Comparison of ENCODE assay signal across 8 cellular contexts in genomic region chr11:85647604-85648299, GRCh38. TPM values are rescaled to one million over a fixed set of nuclear protein-coding genes. Genes with fewer than 3 reads are reported as not detected.
A peak's percentile ranks its signal among the peaks of the same experiment; 100 is the strongest.
DNase-seq lines count a peak whose midpoint lies in the region; ATAC-seq and TF ChIP-seq lines count a peak whose summit lies in the region.

Gene TMEM126A (plus strand): TSS chr11:85647967. CDS start chr11:85650256, 2,289 bp downstream.

- no peaks in the 10 kb centered on the region for H3K9me3 Mint-ChIP-seq in activated CD4-positive, alpha-beta memory T cell treated with anti-CD3 and anti-CD28 coated beads for 36 hours

- peaks cover 26% of the 10 kb centered on the region for H3K4me1 Mint-ChIP-seq in activated CD4-positive, alpha-beta memory T cell treated with anti-CD3 and anti-CD28 coated beads for 36 hours (ENCODE audit: low read depth)

- H3K36me3 Mint-ChIP-seq in activated CD4-positive, alpha-beta memory T cell treated with anti-CD3 and anti-CD28 coated beads for 36 hours, result peaks cover 5% of the 10 kb centered on the region

- intact Hi-C loops in activated CD4-positive, alpha-beta memory T cell treated with anti-CD3 and anti-CD28 coated beads for 36 hours (cut with micrococcal nuclease), result loop anchor here (1.0 kb wide), 4 partner anchors 8 to 598 kb away; partner anchors contain the start of genes CREBZF and TMEM126B
- intact Hi-C loops in left lung (cut with DNase I), result no loop called here

- H3K36me3 ChIP-seq in left lung, result peaks cover 0 to 7% of the 10 kb centered on the region in 2 donors

- DNase-seq in CD1c-positive myeloid dendritic cell (ENCODE audit: extremely low spot score) (peak; percentile 94), NCI-H82 (lab: John Stamatoyannopoulos, UW) (peak; percentile 94), dermis blood vessel endothelial cell (peak; percentile 87), left lung (peak; percentile 91 to 98)
- DNase-seq in activated CD4-positive, alpha-beta memory T cell treated with anti-CD3 and anti-CD28 coated beads for 36 hours, result peak; percentile 96
- DNase-seq in stimulated activated CD4-positive, alpha-beta T cell treated with anti-CD3 and anti-CD28 coated beads, Interleukin-2, amount 100 ng/mL, for 4 hours (ENCODE audit: low read depth), result peak; percentile 88

- no peaks in the 10 kb centered on the region for H3K9me3 ChIP-seq in left lung

- CTCF ChIA-PET in activated CD4-positive, alpha-beta memory T cell treated with anti-CD3 and anti-CD28 coated beads for 36 hours (lab: Charles Lee), result interaction anchor here (0.7 to 1.7 kb wide), 9 partner anchors 11 to 207 kb away, joined by 3 to 13 read pairs (median 4); partner anchors contain the start of genes CCDC83, CREBZF, DLG2 and TMEM126B

- TF ChIP-seq CTCF in left lung (IDR thresholded peaks at IDR 0.05), result no peak

- peak within 1 kb of the TSS; percentile 37 to 76 for H3K27ac ChIP-seq in left lung

- H3K27me3 ChIP-seq in left lung, result peaks cover 0 to 22% of the 10 kb centered on the region in 2 donors

- POLR2A ChIA-PET in activated CD4-positive, alpha-beta memory T cell treated with anti-CD3 and anti-CD28 coated beads for 36 hours (lab: Charles Lee), result interaction anchor here (0.6 to 3.9 kb wide), 10 partner anchors 9 to 180 kb away, joined by 3 to 38 read pairs (median 4); partner anchors contain the start of genes CREBZF, DLG2 and TMEM126B

- peaks cover 11% of the 10 kb centered on the region for H3K27me3 Mint-ChIP-seq in activated CD4-positive, alpha-beta memory T cell treated with anti-CD3 and anti-CD28 coated beads for 36 hours

- H3K27ac Mint-ChIP-seq in activated CD4-positive, alpha-beta memory T cell treated with anti-CD3 and anti-CD28 coated beads for 36 hours, result peak within 1 kb of the TSS; percentile 86

- H3K4me1 ChIP-seq in left lung, result peaks cover 0 to 19% of the 10 kb centered on the region in 2 donors

- peak within 1 kb of the TSS; percentile 45 to 65 for H3K4me3 ChIP-seq in left lung

- peak; percentile 99 for ATAC-seq in GM19452 (IDR thresholded peaks at IDR 0.05; ENCODE audit: unreplicated experiment)
- peak; percentile 95 for ATAC-seq in HG03575 (IDR thresholded peaks at IDR 0.05; ENCODE audit: extremely low read depth, insufficient number of reproducible peaks, low FRiP score, unreplicated experiment)
- peak; percentile 100 for ATAC-seq in left lung

- H3K4me3 Mint-ChIP-seq in activated CD4-positive, alpha-beta memory T cell treated with anti-CD3 and anti-CD28 coated beads for 36 hours, result peak within 1 kb of the TSS; percentile 94

RNA-seq across cellular contexts. Expression of gene TMEM126A, which starts in this region (rescaled TPM):
- total RNA-seq in activated CD4-positive, alpha-beta memory T cell treated with anti-CD3 and anti-CD28 coated beads for 36 hours, result 10 to 100 TPM; 45.3 to 49.4 TPM
- total RNA-seq in dermis blood vessel endothelial cell, result 35.1 and 35.5 TPM in 2 replicates
- 10 to 100 TPM; 30.2 to 32.6 TPM for total RNA-seq in left lung

Comparison
In these comparisons a context has a peak if more than half of its experiments do, and no peak if none do; other contexts are left out.
1. Peak in every context shown above with its lines: DNase-seq, ATAC-seq, H3K4me3 ChIP-seq and H3K27ac ChIP-seq.